Comparison of ENCODE assay signal across 9 cellular contexts in the genomic region with DNA sequence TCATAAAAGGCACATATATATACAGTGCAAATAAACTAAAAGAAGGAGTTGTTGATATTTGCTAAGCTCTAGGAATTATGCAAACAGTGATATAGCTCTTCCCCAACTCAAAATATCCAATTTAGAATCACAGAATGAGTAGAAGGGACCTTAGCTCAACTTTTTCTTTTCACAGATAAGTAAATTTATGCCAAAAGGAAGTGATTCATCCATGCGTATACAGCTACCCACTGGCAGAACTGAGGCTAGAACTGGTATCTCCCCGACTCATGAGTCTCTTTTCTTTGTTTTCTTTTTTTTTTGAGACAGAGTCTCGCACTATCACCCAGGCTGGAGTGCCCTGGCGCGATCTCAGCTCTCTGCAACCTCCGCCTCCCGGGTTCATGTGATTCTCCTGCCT. TPM values are rescaled to one million over a fixed set of nuclear protein-coding genes. Genes with fewer than 3 reads are reported as not detected.
DNase-seq lines count a peak whose midpoint lies in the region; TF ChIP-seq lines count a peak whose summit lies in the region.
"Had no signal": no experiment of that assay in that cellular context is flagged by ENCODE, and none has a peak within 500 bp of the region (broad histone marks: within the 10 kb centered on the region; RNA-seq: fewer than 3 reads in every experiment).

No MANE protein-coding gene starts in this region.

- H3K4ac ChIP-seq in neuronal stem cell (ENCODE audit: low read length), result no peak overlapping the region

- H3K4me3 ChIP-seq in fibroblast of pulmonary artery (replicated peaks; ENCODE audit: low read depth, low read length) (no peak overlapping the region), tibial artery (no peak overlapping the region), neuronal stem cell (ENCODE audit: low read length in 2 of 2) (no peak overlapping the region)

- H3K9me3 ChIP-seq in tibial artery (no peaks in the 10 kb centered on the region), neuronal stem cell (replicated peaks in 1 of 2; ENCODE audit: control insufficient read depth in 2 of 2, insufficient read depth in 1 of 2, low read depth in 1 of 2, low read length in 2 of 2) (no peaks in the 10 kb centered on the region)

- TF ChIP-seq CTCF in fibroblast of pulmonary artery (IDR thresholded peaks at IDR 0.05; ENCODE audit: low read length, missing control alignments) (no peak), tibial artery (IDR thresholded peaks at IDR 0.05) (no peak)

- intact Hi-C loops in activated naive CD4-positive, alpha-beta T cell treated with anti-CD3 and anti-CD28 coated beads for 36 hours (cut with micrococcal nuclease), result loop anchor here (1.0 kb wide), 4 partner anchors 25 to 53 kb away; no protein-coding TSS in a partner anchor
- intact Hi-C loops in tibial artery (cut with DNase I; ENCODE audit: low total_unique reads), result no loop called here

- H3K27me3 Mint-ChIP-seq in activated naive CD4-positive, alpha-beta T cell treated with anti-CD3 and anti-CD28 coated beads for 36 hours (ENCODE audit: low read depth), result no peaks in the 10 kb centered on the region
- no peaks in the 10 kb centered on the region for H3K27me3 Mint-ChIP-seq in activated naive CD4-positive, alpha-beta T cell treated with anti-CD3 and anti-CD28 coated beads, Interleukin-2, amount 10 ng/mL, durations not matched to agents 7 days and 5 days

- H2BK12ac ChIP-seq in neuronal stem cell (ENCODE audit: low read length), result no peak overlapping the region

- H2BK5ac ChIP-seq in neuronal stem cell (ENCODE audit: low read length), result no peak overlapping the region

- no peak overlapping the region for H2BK120ac ChIP-seq in neuronal stem cell (ENCODE audit: low read depth, low read length)

- H2BK15ac ChIP-seq in neuronal stem cell (ENCODE audit: low read length), result no peak overlapping the region

- no peak overlapping the region for H3K9ac ChIP-seq in neuronal stem cell (ENCODE audit: low read depth, low read length, poor library complexity)

- no CpG with 5 or more reads among the region's 7 CpGs for WGBS in neuronal stem cell (ENCODE audit: extremely low coverage in 2 of 2, insufficient read length in 2 of 2, insufficient replicate concordance in 1 of 2), 2 donors

- H2AK5ac ChIP-seq in neuronal stem cell (ENCODE audit: low read depth, low read length), result no peak overlapping the region

- H3K79me1 ChIP-seq in neuronal stem cell (ENCODE audit: low read depth, low read length), result no peaks in the 10 kb centered on the region

- peak; percentile 50 for DNase-seq in activated naive CD4-positive, alpha-beta T cell treated with anti-CD3 and anti-CD28 coated beads for 36 hours
- DNase-seq in activated naive CD4-positive, alpha-beta T cell treated with anti-CD3 and anti-CD28 coated beads, Interleukin-2, amount 10 ng/mL, durations not matched to agents 7 days and 5 days, result no peak
- peak; percentile 65 to 92 for DNase-seq in SW 1271 (lab: John Stamatoyannopoulos, UW)
- DNase-seq in fibroblast of pulmonary artery (ENCODE audit: low read depth), result peak; percentile 74
- no peak for DNase-seq in tibial artery
- DNase-seq in activated CD8-positive, alpha-beta memory T cell treated with anti-CD3 and anti-CD28 coated beads, Interleukin-2, amount 50 U/mL, for 48 hours, result no peak
- no peak for DNase-seq in neuronal stem cell (ENCODE audit: low spot score)
- no peak for DNase-seq in ecto neural progenitor cell (ENCODE audit: low spot score)
- DNase-seq: activated effector memory CD4-positive, alpha-beta T cell treated with anti-CD3 and anti-CD28 coated beads, Interleukin-2, amount 50 U/mL, for 16 hours had no signal

- peaks cover 11% of the 10 kb centered on the region for H3K36me3 Mint-ChIP-seq in activated naive CD4-positive, alpha-beta T cell treated with anti-CD3 and anti-CD28 coated beads for 36 hours (ENCODE audit: low read depth)
- H3K36me3 Mint-ChIP-seq in activated naive CD4-positive, alpha-beta T cell treated with anti-CD3 and anti-CD28 coated beads, Interleukin-2, amount 10 ng/mL, durations not matched to agents 7 days and 5 days, result peaks cover 25% of the 10 kb centered on the region

- H3K4me3 Mint-ChIP-seq in activated naive CD4-positive, alpha-beta T cell treated with anti-CD3 and anti-CD28 coated beads for 36 hours, result no peak overlapping the region
- H3K4me3 Mint-ChIP-seq in activated naive CD4-positive, alpha-beta T cell treated with anti-CD3 and anti-CD28 coated beads, Interleukin-2, amount 10 ng/mL, durations not matched to agents 7 days and 5 days, result no peak overlapping the region

- no peak overlapping the region for H3K4me2 ChIP-seq in neuronal stem cell (ENCODE audit: insufficient read depth, low read length, poor library complexity, severe bottlenecking)

- H4K8ac ChIP-seq in neuronal stem cell (ENCODE audit: low read depth, low read length), result no peak overlapping the region

- H3K14ac ChIP-seq in neuronal stem cell (ENCODE audit: low read length), result no peak overlapping the region

- peaks cover 39% of the 10 kb centered on the region for H3K4me1 Mint-ChIP-seq in activated naive CD4-positive, alpha-beta T cell treated with anti-CD3 and anti-CD28 coated beads for 36 hours (ENCODE audit: low read depth)
- peaks cover 28% of the 10 kb centered on the region for H3K4me1 Mint-ChIP-seq in activated naive CD4-positive, alpha-beta T cell treated with anti-CD3 and anti-CD28 coated beads, Interleukin-2, amount 10 ng/mL, durations not matched to agents 7 days and 5 days

- H3K27me3 ChIP-seq in tibial artery (no peaks in the 10 kb centered on the region), neuronal stem cell (ENCODE audit: control insufficient read depth in 3 of 3, insufficient read depth in 3 of 3, low read depth in 1 of 3, low read length in 3 of 3) (no peaks in the 10 kb centered on the region)

- peaks cover 7% of the 10 kb centered on the region for H3K9me3 Mint-ChIP-seq in activated naive CD4-positive, alpha-beta T cell treated with anti-CD3 and anti-CD28 coated beads for 36 hours
- no peaks in the 10 kb centered on the region for H3K9me3 Mint-ChIP-seq in activated naive CD4-positive, alpha-beta T cell treated with anti-CD3 and anti-CD28 coated beads, Interleukin-2, amount 10 ng/mL, durations not matched to agents 7 days and 5 days

- H4K91ac ChIP-seq in neuronal stem cell (ENCODE audit: low read depth, low read length, poor library complexity), result no peak overlapping the region

- no peak overlapping the region for H2AFZ ChIP-seq in neuronal stem cell (ENCODE audit: low read length)

- no peak overlapping the region for H3K18ac ChIP-seq in neuronal stem cell (ENCODE audit: low read length)

- no peak overlapping the region for H3K23ac ChIP-seq in neuronal stem cell (ENCODE audit: low read depth, low read length, poor library complexity)

- H3K27ac Mint-ChIP-seq in activated naive CD4-positive, alpha-beta T cell treated with anti-CD3 and anti-CD28 coated beads for 36 hours, result peak overlapping the region; percentile 30
- no peak overlapping the region for H3K27ac Mint-ChIP-seq in activated naive CD4-positive, alpha-beta T cell treated with anti-CD3 and anti-CD28 coated beads, Interleukin-2, amount 10 ng/mL, durations not matched to agents 7 days and 5 days

- peak overlapping the region; percentile 25 to 34 for H3K27ac ChIP-seq in tibial artery
- no peak overlapping the region for H3K27ac ChIP-seq in neuronal stem cell (replicated peaks; ENCODE audit: low read length)

- peaks cover 0 to 63% (median 26%) of the 10 kb centered on the region in 4 donors for H3K4me1 ChIP-seq in tibial artery
- peaks cover 6 to 9% of the 10 kb centered on the region in 2 donors for H3K4me1 ChIP-seq in neuronal stem cell (ENCODE audit: control insufficient read depth in 2 of 2, insufficient read depth in 1 of 2, low read depth in 1 of 2, low read length in 2 of 2)

- H3K36me3 ChIP-seq in tibial artery (peaks cover 19 to 22% (median 20%) of the 10 kb centered on the region in 3 donors), neuronal stem cell (replicated peaks in 1 of 2; ENCODE audit: control insufficient read depth in 2 of 2, insufficient read depth in 2 of 2, low read length in 2 of 2) (peaks cover 1 to 16% of the 10 kb centered on the region in 2 donors)

- CTCF ChIA-PET in activated naive CD4-positive, alpha-beta T cell treated with anti-CD3 and anti-CD28 coated beads for 36 hours (lab: Charles Lee), result interaction anchor here (0.6 to 1.2 kb wide), 4 partner anchors 20 to 314 kb away, joined by 3 to 4 read pairs (median 3); no protein-coding TSS in a partner anchor
- CTCF ChIA-PET in activated naive CD4-positive, alpha-beta T cell treated with anti-CD3 and anti-CD28 coated beads, Interleukin-2, amount 10 ng/mL, durations not matched to agents 7 days and 5 days (lab: Charles Lee), result interaction anchor here (0.6 kb wide), 1 partner anchor 264 kb away, joined by 3 read pairs; no protein-coding TSS in a partner anchor

RNA-seq across cellular contexts. Expression of a gene that starts 54.2 kb away (rescaled TPM):
- 1 to 10 TPM; 7.0 to 8.3 TPM for total RNA-seq in activated naive CD4-positive, alpha-beta T cell treated with anti-CD3 and anti-CD28 coated beads for 36 hours
- 26.6 TPM for polyA plus RNA-seq in neuronal stem cell (2013, experiment 1 of 2)
- polyA plus RNA-seq in neuronal stem cell (2013, experiment 2 of 2), result 28.1 TPM

Comparison
In these comparisons a context has a peak if more than half of its experiments do, and no peak if none do; other contexts are left out.
1. DNase-seq: peak in activated naive CD4-positive, alpha-beta T cell treated with anti-CD3 and anti-CD28 coated beads for 36 hours (single experiment), SW 1271 (2 of 2) and fibroblast of pulmonary artery (single experiment); none in activated naive CD4-positive, alpha-beta T cell treated with anti-CD3 and anti-CD28 coated beads, Interleukin-2, amount 10 ng/mL, durations not matched to agents 7 days and 5 days (single experiment), tibial artery (0 of 2), activated CD8-positive, alpha-beta memory T cell treated with anti-CD3 and anti-CD28 coated beads, Interleukin-2, amount 50 U/mL, for 48 hours (single experiment), neuronal stem cell (single experiment) and ecto neural progenitor cell (single experiment).